ENCODE assay signal across 8 cellular contexts in the genomic region with DNA sequence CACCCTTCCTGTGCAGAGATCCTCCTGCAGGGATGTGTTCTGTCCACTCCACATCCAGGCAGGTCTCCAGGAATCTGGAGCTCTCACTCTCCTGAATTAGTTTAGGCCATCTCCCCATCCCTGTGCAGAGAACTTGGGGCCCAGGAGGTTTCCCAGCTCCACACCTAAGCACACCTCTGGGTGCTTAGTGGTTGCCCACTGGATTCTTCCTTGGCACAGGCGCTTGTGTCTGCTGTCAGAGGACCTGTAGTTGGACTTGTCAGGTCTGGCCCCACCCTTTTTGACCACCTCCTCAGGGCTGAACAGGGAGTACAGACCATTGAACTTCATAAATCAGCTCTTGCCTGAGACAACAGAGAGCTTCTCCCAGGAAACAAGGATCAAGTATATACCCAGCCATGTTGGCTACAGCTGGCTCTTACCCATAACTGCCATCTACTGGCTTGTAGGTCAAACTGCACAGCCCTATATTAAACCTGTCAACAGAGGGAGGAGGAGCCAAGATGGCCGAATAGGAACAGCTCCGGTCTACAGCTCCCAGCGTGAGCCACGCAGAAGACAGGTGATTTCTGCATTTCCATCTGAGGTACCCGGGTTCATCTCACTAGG.
A peak's percentile ranks its signal among the peaks of the same experiment; 100 is the strongest.
DNase-seq lines count a peak whose midpoint lies in the region; ATAC-seq, FAIRE-seq and TF ChIP-seq lines count a peak whose summit lies in the region.

No MANE protein-coding gene starts in this region.

- no peaks in the 10 kb centered on the region for H3K9me3 Mint-ChIP-seq in stimulated activated naive CD8-positive, alpha-beta T cell treated with anti-CD3 and anti-CD28 coated beads, Interleukin-15, amount 100 ng/mL, for 72 hours

- H3K9me3 ChIP-seq in esophagus squamous epithelium = no peaks in the 10 kb centered on the region

- no peak overlapping the region for H3K27ac ChIP-seq in esophagus squamous epithelium

- ATAC-seq in stimulated activated naive CD8-positive, alpha-beta T cell treated with anti-CD3 and anti-CD28 coated beads, Interleukin-15, amount 100 ng/mL, for 72 hours = peak; percentile 67
- no peak for ATAC-seq in stimulated activated naive CD8-positive, alpha-beta T cell treated with anti-CD3 and anti-CD28 coated beads, Interleukin-15, Interleukin-2, amounts not matched to agents 100 U/mL and 50 U/mL, for 24 hours
- peak; percentile 46 for ATAC-seq in sciatic nerve

- peak in 4 of 6 experiments; percentile 23 to 49 (median 29) for TF ChIP-seq CTCF in esophagus squamous epithelium (IDR thresholded peaks at IDR 0.05)

- H3K4me1 ChIP-seq in esophagus squamous epithelium = no peaks in the 10 kb centered on the region

- H3K27ac Mint-ChIP-seq in stimulated activated naive CD8-positive, alpha-beta T cell treated with anti-CD3 and anti-CD28 coated beads, Interleukin-15, amount 100 ng/mL, for 72 hours = no peak overlapping the region

- TF ChIP-seq POLR2A in esophagus squamous epithelium (IDR thresholded peaks at IDR 0.05) = no peak

- no peak overlapping the region for H3K4me3 Mint-ChIP-seq in stimulated activated naive CD8-positive, alpha-beta T cell treated with anti-CD3 and anti-CD28 coated beads, Interleukin-15, amount 100 ng/mL, for 72 hours

- no peak for DNase-seq in stimulated activated naive CD8-positive, alpha-beta T cell treated with anti-CD3 and anti-CD28 coated beads, Interleukin-15, amount 100 ng/mL, for 72 hours
- DNase-seq in stimulated activated naive CD8-positive, alpha-beta T cell treated with anti-CD3 and anti-CD28 coated beads, Interleukin-15, Interleukin-2, amounts not matched to agents 100 U/mL and 50 U/mL, for 24 hours = no peak
- DNase-seq in NCI-H226 (peak; percentile 53), esophagus squamous epithelium (lab: John Stamatoyannopoulos, UW) (no peak), sciatic nerve (ENCODE audit: low spot score) (no peak), HCEC 1CT (no peak), HTR-8/SVneo (ENCODE audit: insufficient read length, low spot score) (no peak), LoVo (ENCODE audit: low spot score) (no peak)

- no peaks in the 10 kb centered on the region for H3K27me3 Mint-ChIP-seq in stimulated activated naive CD8-positive, alpha-beta T cell treated with anti-CD3 and anti-CD28 coated beads, Interleukin-15, amount 100 ng/mL, for 72 hours

- intact Hi-C loops in esophagus squamous epithelium (cut with DNase I) (no loop called here), sciatic nerve (cut with DNase I) (no loop called here)

- 100% methylated on average over 1 of the region's 6 CpGs; no CpG with 5 or more reads in 1 of the 2 donors for WGBS in esophagus squamous epithelium, 2 donors

- FAIRE-seq in HTR-8/SVneo (lab: Jason Lieb, UNC) = no peak

- no peaks in the 10 kb centered on the region for H3K4me1 Mint-ChIP-seq in stimulated activated naive CD8-positive, alpha-beta T cell treated with anti-CD3 and anti-CD28 coated beads, Interleukin-15, amount 100 ng/mL, for 72 hours

- no peaks in the 10 kb centered on the region for H3K36me3 ChIP-seq in esophagus squamous epithelium

- no peak overlapping the region for H3K4me3 ChIP-seq in esophagus squamous epithelium

- no peaks in the 10 kb centered on the region for H3K27me3 ChIP-seq in esophagus squamous epithelium
